ENCODE assay signal across 10 cellular contexts in genomic region chr14:92670177-92670576, GRCh38.
A peak's percentile ranks its signal among the peaks of the same experiment; 100 is the strongest.
DNase-seq lines count a peak whose midpoint lies in the region; ATAC-seq and TF ChIP-seq lines count a peak whose summit lies in the region.
"Had no signal": no experiment of that assay in that cellular context is flagged by ENCODE, and none has a peak within 500 bp of the region (broad histone marks: within the 10 kb centered on the region; RNA-seq: fewer than 3 reads in every experiment).

No MANE protein-coding gene starts in this region.

- no peak overlapping the region for H3K4me3 ChIP-seq in Jurkat, Clone E6-1 (ENCODE audit: low read length)
- H3K4me3 ChIP-seq in astrocyte of the cerebellum (ENCODE audit: low read depth, low read length) (no peak overlapping the region), skeletal muscle cell (ENCODE audit: low read depth, low read length) (no peak overlapping the region)

- peaks cover 50% of the 10 kb centered on the region for H3K36me3 Mint-ChIP-seq in activated CD4-positive, alpha-beta T cell treated with anti-CD3 and anti-CD28 coated beads for 36 hours (ENCODE audit: low read depth)

- H3K4me1 Mint-ChIP-seq in activated CD4-positive, alpha-beta T cell treated with anti-CD3 and anti-CD28 coated beads for 36 hours: peaks cover 78% of the 10 kb centered on the region

- in situ Hi-C loops in astrocyte of the cerebellum (cut with HindIII; ENCODE audit: low sequenced_read_pairs): no loop called here

- no peaks in the 10 kb centered on the region for H3K9me3 Mint-ChIP-seq in activated CD4-positive, alpha-beta T cell treated with anti-CD3 and anti-CD28 coated beads for 36 hours (ENCODE audit: low read depth)

- H3K4me3 Mint-ChIP-seq in activated CD4-positive, alpha-beta T cell treated with anti-CD3 and anti-CD28 coated beads for 36 hours: no peak overlapping the region

- DNase-seq in activated CD4-positive, alpha-beta T cell treated with anti-CD3 and anti-CD28 coated beads for 36 hours: peak; percentile 49
- DNase-seq in activated CD4-positive, alpha-beta T cell treated with anti-CD3 and anti-CD28 coated beads, Interleukin-2, amount 50 U/mL, for 48 hours: no peak
- peak; percentile 73 for DNase-seq in Jurkat, Clone E6-1 (ENCODE audit: low read depth, low spot score)
- peak; percentile 45 for DNase-seq in astrocyte of the cerebellum (ENCODE audit: low read depth)
- DNase-seq in skeletal muscle cell (ENCODE audit: low read depth): peak; percentile 51
- DNase-seq in NCI-H2029 (lab: John Stamatoyannopoulos, UW): no peak
- DNase-seq in NCI-H146 treated with DMSO at 0.1 percent for 48 hours (lab: John Stamatoyannopoulos, UW; ENCODE audit: unreplicated experiment): no peak
- DNase-seq: activated CD4-positive, alpha-beta T cell treated with anti-CD3 and anti-CD28 coated beads, Interleukin-2, amount 50 U/mL, for 1 hour; BE2C had no signal

- ATAC-seq in activated CD4-positive, alpha-beta T cell treated with anti-CD3 and anti-CD28 coated beads for 36 hours: no peak
- no peak for ATAC-seq in GM18870 (IDR thresholded peaks at IDR 0.05; ENCODE audit: unreplicated experiment)

- H3K27ac Mint-ChIP-seq in activated CD4-positive, alpha-beta T cell treated with anti-CD3 and anti-CD28 coated beads for 36 hours: peak overlapping the region; percentile 59

- intact Hi-C loops in activated CD4-positive, alpha-beta T cell treated with anti-CD3 and anti-CD28 coated beads for 36 hours (cut with DNase I, micrococcal nuclease): no loop called here

- POLR2A ChIA-PET in activated CD4-positive, alpha-beta T cell treated with anti-CD3 and anti-CD28 coated beads for 36 hours (lab: Charles Lee): no interaction called here

- CTCF ChIA-PET in activated CD4-positive, alpha-beta T cell treated with anti-CD3 and anti-CD28 coated beads for 36 hours (lab: Charles Lee): interaction anchor here (0.8 to 1.4 kb wide), 9 partner anchors 10 to 424 kb away, joined by 3 to 6 read pairs (median 3); no protein-coding TSS in a partner anchor

- no peaks in the 10 kb centered on the region for H3K27me3 Mint-ChIP-seq in activated CD4-positive, alpha-beta T cell treated with anti-CD3 and anti-CD28 coated beads for 36 hours

- peak; percentile 24 for TF ChIP-seq CTCF in astrocyte of the cerebellum (IDR thresholded peaks at IDR 0.05; ENCODE audit: low read depth, low read length, missing control alignments)

Comparison
In these comparisons a context has a peak if more than half of its experiments do, and no peak if none do; other contexts are left out.
1. DNase-seq: peak in activated CD4-positive, alpha-beta T cell treated with anti-CD3 and anti-CD28 coated beads for 36 hours (single experiment), Jurkat, Clone E6-1 (single experiment), astrocyte of the cerebellum (single experiment) and skeletal muscle cell (single experiment); none in activated CD4-positive, alpha-beta T cell treated with anti-CD3 and anti-CD28 coated beads, Interleukin-2, amount 50 U/mL, for 48 hours (0 of 2), NCI-H2029 (single experiment) and NCI-H146 treated with DMSO at 0.1 percent for 48 hours (single experiment).